In genomic region chr15:31024979-31025378, GRCh38 we compare ENCODE assay signal across 21 cellular contexts. TPM values are rescaled to one million over a fixed set of nuclear protein-coding genes. Genes with fewer than 3 reads are reported as not detected.
DNase-seq lines count a peak whose midpoint lies in the region; ATAC-seq and TF ChIP-seq lines count a peak whose summit lies in the region.
"Had no signal": no experiment of that assay in that cellular context is flagged by ENCODE, and none has a peak within 500 bp of the region (broad histone marks: within the 10 kb centered on the region; RNA-seq: fewer than 3 reads in every experiment).

No MANE protein-coding gene starts in this region.

- H3K4me1 Mint-ChIP-seq in nephron progenitor cell: peaks cover 26% of the 10 kb centered on the region
- no peaks in the 10 kb centered on the region for H3K4me1 Mint-ChIP-seq in CD4-positive, alpha-beta memory T cell
- H3K4me1 Mint-ChIP-seq: activated naive CD8-positive, alpha-beta T cell treated with anti-CD3 and anti-CD28 coated beads for 36 hours had no signal

- ATAC-seq in HG03175 (IDR thresholded peaks at IDR 0.05; ENCODE audit: unreplicated experiment) (no peak), GM19397 (IDR thresholded peaks at IDR 0.05; ENCODE audit: unreplicated experiment) (no peak), GM19351 (IDR thresholded peaks at IDR 0.05; ENCODE audit: unreplicated experiment) (no peak)
- ATAC-seq: GM12878, K562, psoas muscle had no signal

- TF ChIP-seq CTCF in RWPE1 (conservative IDR thresholded peaks at IDR 0.05; ENCODE audit: low read depth): no peak
- TF ChIP-seq CTCF in fibroblast of mammary gland (conservative IDR thresholded peaks at IDR 0.05; ENCODE audit: control insufficient read depth, insufficient read depth, low read depth, low read length): no peak
- no peak for TF ChIP-seq CTCF in nephron progenitor cell (IDR thresholded peaks at IDR 0.05)

- CTCF ChIA-PET in RWPE1 (lab: Yijun Ruan, JAX): no interaction called here
- CTCF ChIA-PET in CD4-positive, alpha-beta memory T cell (lab: Charles Lee; ENCODE audit: partially characterized antibody): no interaction called here

- DNase-seq in EH (ENCODE audit: low read depth) (peak; percentile 86), RWPE1 (ENCODE audit: low spot score) (no peak), fibroblast of mammary gland (ENCODE audit: low read depth) (peak; percentile 13), nephron progenitor cell (no peak)
- DNase-seq in CD4-positive, alpha-beta memory T cell: no peak
- DNase-seq: activated CD4-positive, CD25-positive, alpha-beta regulatory T cell; activated CD8-positive, alpha-beta memory T cell treated with anti-CD3 and anti-CD28 coated beads, Interleukin-2, amount 50 U/mL, for 48 hours; activated naive CD8-positive, alpha-beta T cell treated with anti-CD3 and anti-CD28 coated beads for 36 hours; DMS79 treated with DMSO at 0.1 percent for 48 hours; NCI-H1105 treated with DMSO at 0.1 percent for 48 hours; NCI-H2227 treated with DMSO at 0.1 percent for 48 hours; psoas muscle; transverse colon had no signal

- intact Hi-C loops in CD4-positive, alpha-beta memory T cell (cut with micrococcal nuclease): no loop called here

- POLR2A ChIA-PET in RWPE1 (lab: Yijun Ruan, JAX; ENCODE audit: low non-redundant PET): no interaction called here
- POLR2A ChIA-PET in CD4-positive, alpha-beta memory T cell (lab: Charles Lee; ENCODE audit: partially characterized antibody): no interaction called here

- H3K36me3 ChIP-seq in CD4-positive, alpha-beta memory T cell (ENCODE audit: insufficient read depth, low read length): no peaks in the 10 kb centered on the region
- H3K36me3 ChIP-seq: BLaER1, esophagus muscularis mucosa, transverse colon had no signal

- no peaks in the 10 kb centered on the region for H3K9me3 Mint-ChIP-seq in nephron progenitor cell
- peaks cover 0 to 1% (median 0%) of the 10 kb centered on the region in 8 donors for H3K9me3 Mint-ChIP-seq in CD4-positive, alpha-beta memory T cell
- H3K9me3 Mint-ChIP-seq: activated naive CD8-positive, alpha-beta T cell treated with anti-CD3 and anti-CD28 coated beads for 36 hours had no signal

- H3K36me3 Mint-ChIP-seq in nephron progenitor cell (ENCODE audit: low read depth): no peaks in the 10 kb centered on the region
- no peaks in the 10 kb centered on the region for H3K36me3 Mint-ChIP-seq in CD4-positive, alpha-beta memory T cell
- H3K36me3 Mint-ChIP-seq: activated naive CD8-positive, alpha-beta T cell treated with anti-CD3 and anti-CD28 coated beads for 36 hours had no signal

- peak overlapping the region; percentile 21 for H3K27ac Mint-ChIP-seq in nephron progenitor cell
- H3K27ac Mint-ChIP-seq in CD4-positive, alpha-beta memory T cell: no peak overlapping the region
- H3K27ac Mint-ChIP-seq: activated naive CD8-positive, alpha-beta T cell treated with anti-CD3 and anti-CD28 coated beads for 36 hours had no signal

- H3K4me3 Mint-ChIP-seq in nephron progenitor cell: no peak overlapping the region
- no peak overlapping the region for H3K4me3 Mint-ChIP-seq in CD4-positive, alpha-beta memory T cell
- H3K4me3 Mint-ChIP-seq: activated naive CD8-positive, alpha-beta T cell treated with anti-CD3 and anti-CD28 coated beads for 36 hours had no signal

- no peaks in the 10 kb centered on the region for H3K4me1 ChIP-seq in CD4-positive, alpha-beta memory T cell (ENCODE audit: insufficient read depth, low read length)
- H3K4me1 ChIP-seq: BLaER1, psoas muscle had no signal

- H3K4me3 ChIP-seq in fibroblast of mammary gland (ENCODE audit: control insufficient read depth, low read depth, low read length): no peak overlapping the region
- no peak overlapping the region for H3K4me3 ChIP-seq in CD4-positive, alpha-beta memory T cell (ENCODE audit: low read length in 2 of 2)
- H3K4me3 ChIP-seq: BLaER1, esophagus muscularis mucosa, GM12878, K562, psoas muscle, SK-N-MC, transverse colon had no signal

- H3K9me3 ChIP-seq in CD4-positive, alpha-beta memory T cell (ENCODE audit: control insufficient read depth in 1 of 2, low read length in 2 of 2): no peaks in the 10 kb centered on the region
- H3K9me3 ChIP-seq: BLaER1, esophagus muscularis mucosa, psoas muscle, transverse colon had no signal

- no peaks in the 10 kb centered on the region for H3K27me3 ChIP-seq in CD4-positive, alpha-beta memory T cell (ENCODE audit: insufficient read depth, low read length)
- H3K27me3 ChIP-seq: BLaER1, esophagus muscularis mucosa, transverse colon had no signal

- H3K27ac ChIP-seq in RWPE1: peak overlapping the region; percentile 91
- no peak overlapping the region for H3K27ac ChIP-seq in CD4-positive, alpha-beta memory T cell (ENCODE audit: low read depth, low read length)
- H3K27ac ChIP-seq: BLaER1, esophagus muscularis mucosa, psoas muscle, SK-N-MC, transverse colon had no signal

- peaks cover 3% of the 10 kb centered on the region for H3K27me3 Mint-ChIP-seq in nephron progenitor cell (ENCODE audit: low read depth, poor library complexity)
- H3K27me3 Mint-ChIP-seq in CD4-positive, alpha-beta memory T cell: peaks cover 17 to 21% of the 10 kb centered on the region in 2 donors

RNA-seq across cellular contexts. Expression of gene MTMR10, which starts 33.6 kb away (rescaled TPM):
- 10 to 100 TPM; 29.6 to 31.8 TPM for total RNA-seq in CD4-positive, alpha-beta memory T cell
- polyA plus RNA-seq in CD4-positive, alpha-beta memory T cell: 1 to 10 TPM; 2.7 to 8.4 TPM

Comparison
In these comparisons a context has a peak if more than half of its experiments do, and no peak if none do; other contexts are left out.
1. DNase-seq: peak in EH (single experiment) and fibroblast of mammary gland (single experiment); none in RWPE1 (single experiment), nephron progenitor cell (single experiment) and CD4-positive, alpha-beta memory T cell (0 of 5).